ENCODE assay signal across 8 cellular contexts in genomic region chr5:144183254-144183889, GRCh38. TPM values are rescaled to one million over a fixed set of nuclear protein-coding genes. Genes with fewer than 3 reads are reported as not detected.
DNase-seq lines count a peak whose midpoint lies in the region; ATAC-seq lines count a peak whose summit lies in the region.

No MANE protein-coding gene starts in this region.

- intact Hi-C loops in naive thymus-derived CD4-positive, alpha-beta T cell (cut with micrococcal nuclease): loop anchor here (1.0 to 10.0 kb wide), 7 partner anchors 9 to 1959 kb away; partner anchors contain the start of genes ARHGAP26 (in 1 of the 2), KCTD16 (in 1 of the 2) and YIPF5 (in 1 of the 2)

- H3K27me3 ChIP-seq in naive thymus-derived CD4-positive, alpha-beta T cell (ENCODE audit: control insufficient read depth in 2 of 2, insufficient read depth in 2 of 2, low read length in 2 of 2): no peaks in the 10 kb centered on the region

- peaks cover 19 to 41% of the 10 kb centered on the region in 2 donors for H3K4me1 ChIP-seq in naive thymus-derived CD4-positive, alpha-beta T cell (ENCODE audit: control insufficient read depth in 2 of 2, insufficient read depth in 2 of 2, low read length in 2 of 2)

- H3K36me3 Mint-ChIP-seq in naive thymus-derived CD4-positive, alpha-beta T cell: no peaks in the 10 kb centered on the region

- CTCF ChIA-PET in naive thymus-derived CD4-positive, alpha-beta T cell (lab: Charles Lee): interaction anchor here (0.6 to 1.8 kb wide), 3 partner anchors 10 to 1077 kb away, joined by 3 to 8 read pairs (median 5); partner anchors contain the start of genes KCTD16 and YIPF5

- H3K9me3 Mint-ChIP-seq in naive thymus-derived CD4-positive, alpha-beta T cell: peaks cover 0 to 2% (median 0%) of the 10 kb centered on the region in 11 donors

- no peak overlapping the region for H3K4me3 Mint-ChIP-seq in naive thymus-derived CD4-positive, alpha-beta T cell

- DNase-seq in NCI-H748 (lab: John Stamatoyannopoulos, UW; ENCODE audit: unreplicated experiment) (peak; percentile 22), NCI-H748 treated with DMSO at 0.1 percent for 48 hours (lab: John Stamatoyannopoulos, UW) (no peak), NCI-H345 treated with DMSO at 0.1 percent for 48 hours (lab: John Stamatoyannopoulos, UW; ENCODE audit: unreplicated experiment) (peak; percentile 34), HK-2 (ENCODE audit: unreplicated experiment) (no peak), UCSD-AML1 (lab: John Stamatoyannopoulos, UW; ENCODE audit: unreplicated experiment) (no peak)
- DNase-seq in central memory CD4-positive, alpha-beta T cell: peak; percentile 33
- DNase-seq in naive thymus-derived CD4-positive, alpha-beta T cell: peak in 6 of 9 donors; percentile 17 to 42 (median 34)

- POLR2A ChIA-PET in naive thymus-derived CD4-positive, alpha-beta T cell (lab: Charles Lee): interaction anchor here (0.7 to 11.3 kb wide), 2 partner anchors 11 to 1378 kb away, joined by 3 to 135 read pairs; partner anchors contain the start of genes KCTD16 and YIPF5

- H3K27me3 Mint-ChIP-seq in naive thymus-derived CD4-positive, alpha-beta T cell: peaks cover 0 to 2% (median 0%) of the 10 kb centered on the region in 5 donors

- peak overlapping the region in 5 of 9 donors; percentile 15 to 71 (median 49) for H3K27ac Mint-ChIP-seq in naive thymus-derived CD4-positive, alpha-beta T cell

- ATAC-seq in naive thymus-derived CD4-positive, alpha-beta T cell: no peak
- ATAC-seq in HG02588 (IDR thresholded peaks at IDR 0.05; ENCODE audit: unreplicated experiment): no peak

- H3K36me3 ChIP-seq in naive thymus-derived CD4-positive, alpha-beta T cell (ENCODE audit: control insufficient read depth in 2 of 3, insufficient read depth in 3 of 3, low read length in 3 of 3): no peaks in the 10 kb centered on the region

- peaks cover 19 to 56% (median 43%) of the 10 kb centered on the region in 7 donors for H3K4me1 Mint-ChIP-seq in naive thymus-derived CD4-positive, alpha-beta T cell

- no peaks in the 10 kb centered on the region for H3K9me3 ChIP-seq in naive thymus-derived CD4-positive, alpha-beta T cell (ENCODE audit: control insufficient read depth in 2 of 3, low read length in 3 of 3)

- H3K4me3 ChIP-seq in naive thymus-derived CD4-positive, alpha-beta T cell (ENCODE audit: low read length): no peak overlapping the region

- no peak overlapping the region for H3K27ac ChIP-seq in naive thymus-derived CD4-positive, alpha-beta T cell (ENCODE audit: low read depth, low read length)

RNA-seq across cellular contexts. Expression of gene KCTD16, which starts 12.7 kb away (rescaled TPM):
- under 1 TPM in 2 of 5 experiments, not detected in 3; 0.07 to 0.22 TPM for total RNA-seq in naive thymus-derived CD4-positive, alpha-beta T cell
- under 1 TPM in 1 of 2 donors, not detected in 1; 0.13 TPM for polyA plus RNA-seq in naive thymus-derived CD4-positive, alpha-beta T cell

RNA-seq across cellular contexts. Expression of gene YIPF5, which starts 12.9 kb away (rescaled TPM):
- 10 to 100 TPM; 27.0 to 49.2 (median 38.6) TPM for total RNA-seq in naive thymus-derived CD4-positive, alpha-beta T cell
- 10 to 100 TPM; 49.7 to 62.9 TPM for polyA plus RNA-seq in naive thymus-derived CD4-positive, alpha-beta T cell

Comparison
In these comparisons a context has a peak if more than half of its experiments do, and no peak if none do; other contexts are left out.
1. DNase-seq: peak in NCI-H748 (single experiment), NCI-H345 treated with DMSO at 0.1 percent for 48 hours (single experiment), central memory CD4-positive, alpha-beta T cell (single experiment) and naive thymus-derived CD4-positive, alpha-beta T cell (6 of 9); none in NCI-H748 treated with DMSO at 0.1 percent for 48 hours (single experiment), HK-2 (single experiment) and UCSD-AML1 (single experiment).